ENCODE assay signal across 8 cellular contexts in the genomic region with DNA sequence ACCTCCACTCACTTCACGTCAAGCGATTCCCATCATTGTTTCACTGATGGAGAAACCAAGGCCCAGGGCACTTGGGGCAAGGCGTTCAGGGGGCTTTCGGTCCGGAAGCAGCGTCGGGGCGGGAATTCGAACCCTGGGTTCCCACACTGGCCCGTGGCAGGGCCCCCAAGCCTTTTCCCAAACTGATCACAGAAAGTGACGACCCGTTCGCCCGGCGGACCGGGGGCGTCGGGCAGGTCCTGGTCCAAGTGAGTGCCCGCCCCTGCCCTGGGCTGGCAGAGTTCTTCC. TPM values are rescaled to one million over a fixed set of nuclear protein-coding genes. Genes with fewer than 3 reads are reported as not detected.
DNase-seq lines count a peak whose midpoint lies in the region; ATAC-seq and TF ChIP-seq lines count a peak whose summit lies in the region.

No MANE protein-coding gene starts in this region.

- H3K9me3 Mint-ChIP-seq in activated CD8-positive, alpha-beta T cell treated with anti-CD3 and anti-CD28 coated beads, Interleukin-2, amount 10 ng/mL, durations not matched to agents 7 days and 5 days (ENCODE audit: insufficient read depth): no peaks in the 10 kb centered on the region

- H3K27ac Mint-ChIP-seq in activated CD8-positive, alpha-beta T cell treated with anti-CD3 and anti-CD28 coated beads, Interleukin-2, amount 10 ng/mL, durations not matched to agents 7 days and 5 days: peak overlapping the region; percentile 100

- peaks cover 37% of the 10 kb centered on the region for H3K4me1 Mint-ChIP-seq in activated CD8-positive, alpha-beta T cell treated with anti-CD3 and anti-CD28 coated beads, Interleukin-2, amount 10 ng/mL, durations not matched to agents 7 days and 5 days (ENCODE audit: low read depth)

- TF ChIP-seq CTCF in cardiac muscle cell (IDR thresholded peaks at IDR 0.05; ENCODE audit: low read depth, low read length) (no peak), kidney epithelial cell (IDR thresholded peaks at IDR 0.05; ENCODE audit: insufficient read depth, low read length, poor library complexity, severe bottlenecking) (no peak), tibial artery (IDR thresholded peaks at IDR 0.05) (no peak)

- H3K4me3 Mint-ChIP-seq in activated CD8-positive, alpha-beta T cell treated with anti-CD3 and anti-CD28 coated beads, Interleukin-2, amount 10 ng/mL, durations not matched to agents 7 days and 5 days: peak overlapping the region; percentile 86

- H3K4me1 ChIP-seq in cardiac muscle cell (ENCODE audit: low read depth) (peaks cover 2% of the 10 kb centered on the region), tibial artery (peaks cover 0 to 23% (median 16%) of the 10 kb centered on the region in 4 donors)

- H3K27me3 Mint-ChIP-seq in activated CD8-positive, alpha-beta T cell treated with anti-CD3 and anti-CD28 coated beads, Interleukin-2, amount 10 ng/mL, durations not matched to agents 7 days and 5 days (ENCODE audit: low read depth): peaks cover 2% of the 10 kb centered on the region

- H3K27me3 ChIP-seq in cardiac muscle cell (no peaks in the 10 kb centered on the region), kidney epithelial cell (ENCODE audit: control insufficient read depth, insufficient read depth, low read length) (no peaks in the 10 kb centered on the region), tibial artery (no peaks in the 10 kb centered on the region)

- ATAC-seq in left cardiac atrium: no peak
- no peak for ATAC-seq in activated CD8-positive, alpha-beta T cell treated with anti-CD3 and anti-CD28 coated beads, Interleukin-2, amount 10 ng/mL, durations not matched to agents 7 days and 5 days

- H3K27ac ChIP-seq in cardiac muscle cell (peak overlapping the region; percentile 92), tibial artery (peak overlapping the region; percentile 95 to 98)

- intact Hi-C loops in left cardiac atrium (cut with DNase I): no loop called here
- intact Hi-C loops in tibial artery (cut with DNase I; ENCODE audit: low total_unique reads): no loop called here

- DNase-seq in cardiac muscle cell (ENCODE audit: low read depth in 1 of 2, low spot score in 1 of 2) (no peak), left cardiac atrium (no peak), kidney epithelial cell (ENCODE audit: low read depth) (no peak), tibial artery (no peak), mesenteric fat pad (ENCODE audit: low spot score) (no peak), cerebellar cortex (ENCODE audit: low spot score) (no peak)
- no peak for DNase-seq in activated CD8-positive, alpha-beta T cell treated with anti-CD3 and anti-CD28 coated beads, Interleukin-2, amount 10 ng/mL, durations not matched to agents 7 days and 5 days
- DNase-seq in stimulated activated CD4-positive, alpha-beta T cell treated with anti-CD3 and anti-CD28 coated beads, Interleukin-15, amount 100 ng/mL, for 24 hours: no peak

- CTCF ChIA-PET in activated CD8-positive, alpha-beta T cell treated with anti-CD3 and anti-CD28 coated beads, Interleukin-2, amount 10 ng/mL, durations not matched to agents 7 days and 5 days (lab: Charles Lee): interaction anchor here (1.2 to 3.5 kb wide), 2 partner anchors 9 to 19 kb away, joined by 3 to 11 read pairs; no protein-coding TSS in a partner anchor

- H3K9me3 ChIP-seq in cardiac muscle cell (ENCODE audit: low read depth) (no peaks in the 10 kb centered on the region), tibial artery (no peaks in the 10 kb centered on the region)

- peaks cover 32% of the 10 kb centered on the region for H3K36me3 Mint-ChIP-seq in activated CD8-positive, alpha-beta T cell treated with anti-CD3 and anti-CD28 coated beads, Interleukin-2, amount 10 ng/mL, durations not matched to agents 7 days and 5 days (ENCODE audit: low read depth)

- H3K4me3 ChIP-seq in cardiac muscle cell: peak overlapping the region; percentile 67
- peak overlapping the region; percentile 77 for H3K4me3 ChIP-seq in kidney epithelial cell (ENCODE audit: low read depth, low read length)
- H3K4me3 ChIP-seq in tibial artery: peak overlapping the region; percentile 75 to 95

- POLR2A ChIA-PET in activated CD8-positive, alpha-beta T cell treated with anti-CD3 and anti-CD28 coated beads, Interleukin-2, amount 10 ng/mL, durations not matched to agents 7 days and 5 days (lab: Charles Lee): interaction anchor here (2.0 to 3.2 kb wide), 2 partner anchors 21 to 1543 kb away, joined by 6 to 25 read pairs; partner anchors contain the start of genes KARS1 and TERF2IP

- H3K36me3 ChIP-seq in cardiac muscle cell: no peaks in the 10 kb centered on the region
- H3K36me3 ChIP-seq in kidney epithelial cell (ENCODE audit: control insufficient read depth, insufficient read depth, low read length): no peaks in the 10 kb centered on the region
- peaks cover 12 to 21% (median 20%) of the 10 kb centered on the region in 3 donors for H3K36me3 ChIP-seq in tibial artery

RNA-seq across cellular contexts. Expression of gene MON1B, which starts 0.9 kb away (rescaled TPM):
- total RNA-seq in cardiac muscle cell: 14.6 and 22.8 TPM in 2 replicates
- 21.0 and 32.2 TPM in 2 replicates for polyA plus RNA-seq in cardiac muscle cell
- total RNA-seq in left cardiac atrium: 10 to 100 TPM; 21.2 to 25.5 TPM
- total RNA-seq in activated CD8-positive, alpha-beta T cell treated with anti-CD3 and anti-CD28 coated beads, Interleukin-2, amount 10 ng/mL, durations not matched to agents 7 days and 5 days: 10 to 100 TPM; 66.3 to 67.0 TPM
- total RNA-seq in kidney epithelial cell: 30.0 and 57.1 TPM in 2 replicates
- total RNA-seq in mesenteric fat pad: 43.9 TPM

RNA-seq across cellular contexts. Expression of gene SYCE1L, which starts 9.1 kb away (rescaled TPM):
- total RNA-seq in cardiac muscle cell (0.99 and 3.2 TPM in 2 replicates), left cardiac atrium (1 to 10 TPM; 1.1 to 2.7 TPM), kidney epithelial cell (3.4 and 7.5 TPM in 2 replicates), mesenteric fat pad (1.3 TPM)
- polyA plus RNA-seq in cardiac muscle cell: 6.6 and 7.2 TPM in 2 replicates
- total RNA-seq in activated CD8-positive, alpha-beta T cell treated with anti-CD3 and anti-CD28 coated beads, Interleukin-2, amount 10 ng/mL, durations not matched to agents 7 days and 5 days: 1 to 10 TPM; 5.9 to 7.1 TPM
